In the genomic region with DNA sequence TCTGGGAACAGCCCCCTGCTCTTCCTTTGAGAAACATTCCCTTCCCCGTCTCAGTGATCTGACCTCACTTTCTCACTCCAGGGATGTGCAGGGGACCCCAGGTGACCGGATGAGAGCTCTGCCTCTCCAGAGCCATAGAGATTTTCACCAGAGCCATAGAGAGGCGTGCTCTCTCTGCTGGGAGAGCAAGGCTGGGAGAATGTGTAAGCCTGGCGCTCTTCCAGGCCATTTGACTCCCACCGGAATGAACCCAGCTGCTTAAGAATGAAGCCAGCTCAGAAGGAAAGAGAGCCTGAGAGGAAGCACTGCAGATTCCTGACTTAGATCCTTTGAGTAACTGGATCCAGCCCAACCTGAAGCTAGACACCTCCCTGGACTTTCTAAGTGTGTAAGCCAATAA, we compare ENCODE assay signal across 15 cellular contexts.
DNase-seq lines count a peak whose midpoint lies in the region; ATAC-seq, FAIRE-seq and TF ChIP-seq lines count a peak whose summit lies in the region.
"Had no signal": no experiment of that assay in that cellular context is flagged by ENCODE, and none has a peak within 500 bp of the region (broad histone marks: within the 10 kb centered on the region; RNA-seq: fewer than 3 reads in every experiment).

No MANE protein-coding gene starts in this region.

- CTCF ChIA-PET in OCI-LY7 (lab: Charles Lee; ENCODE audit: unreplicated experiment), result no interaction called here

- ATAC-seq in GM18517 (IDR thresholded peaks at IDR 0.05; ENCODE audit: unreplicated experiment) (no peak), GM18870 (IDR thresholded peaks at IDR 0.05; ENCODE audit: unreplicated experiment) (no peak)
- ATAC-seq: stimulated activated naive CD8-positive, alpha-beta T cell treated with anti-CD3 and anti-CD28 coated beads, Interleukin-15, Interleukin-2, amounts not matched to agents 100 U/mL and 50 U/mL, for 24 hours had no signal

- TF ChIP-seq CTCF in OCI-LY7 (conservative IDR thresholded peaks at IDR 0.05; ENCODE audit: low read length), result no peak

- H2AFZ ChIP-seq in OCI-LY7 (ENCODE audit: low read length), result no peak overlapping the region

- H4K20me1 ChIP-seq in OCI-LY7 (ENCODE audit: insufficient read depth, low read length), result no peaks in the 10 kb centered on the region

- no TSS peak for BruUV-seq in OCI-LY7 (replicated peaks; lab: Mats Ljungman, UMichigan)

- H3K9me3 ChIP-seq in OCI-LY7 (ENCODE audit: low read length), result no peaks in the 10 kb centered on the region
- H3K9me3 ChIP-seq: esophagus squamous epithelium had no signal

- no peaks in the 10 kb centered on the region for H3K79me2 ChIP-seq in OCI-LY7 (ENCODE audit: insufficient read depth, low read depth, low read length)

- FAIRE-seq in RCC 7860 (lab: Jason Lieb, UNC), result no peak

- DNase-seq in H4 (ENCODE audit: low spot score) (peak; percentile 56), RCC 7860 (ENCODE audit: low spot score) (peak; percentile 20), foreskin melanocyte (peak; percentile 13), pulmonary artery endothelial cell (ENCODE audit: low read depth, low spot score) (peak; percentile 20), OCI-LY7 (ENCODE audit: low spot score) (no peak), NCI-H774 (lab: John Stamatoyannopoulos, UW) (no peak)
- DNase-seq: activated CD4-positive, alpha-beta memory T cell treated with anti-CD3 and anti-CD28 coated beads for 36 hours; activated naive CD8-positive, alpha-beta T cell treated with anti-CD3 and anti-CD28 coated beads, Interleukin-2, amount 10 ng/mL, durations not matched to agents 7 days and 5 days; DMS53; esophagus squamous epithelium; NCI-H1092; stimulated activated naive CD8-positive, alpha-beta T cell treated with anti-CD3 and anti-CD28 coated beads, Interleukin-15, Interleukin-2, amounts not matched to agents 100 U/mL and 50 U/mL, for 24 hours had no signal

- no peaks in the 10 kb centered on the region for H3K9me2 ChIP-seq in OCI-LY7 (ENCODE audit: insufficient read depth, low read length)

- H3K36me3 ChIP-seq in OCI-LY7 (ENCODE audit: insufficient read depth, low read length), result no peaks in the 10 kb centered on the region
- H3K36me3 ChIP-seq: esophagus squamous epithelium had no signal

- no peak overlapping the region for H3K4me3 ChIP-seq in OCI-LY7 (ENCODE audit: low read depth, low read length, poor library complexity, severe bottlenecking)
- H3K4me3 ChIP-seq: esophagus squamous epithelium had no signal

- POLR2A ChIA-PET in OCI-LY7 (lab: Charles Lee), result no interaction called here

- H3K4me2 ChIP-seq in OCI-LY7 (ENCODE audit: low read length), result no peak overlapping the region

- H3K4me1 ChIP-seq in OCI-LY7 (ENCODE audit: insufficient read depth, low read length, poor library complexity, severe bottlenecking), result peaks cover 6% of the 10 kb centered on the region

- H3K27ac ChIP-seq in OCI-LY7 (ENCODE audit: low read depth, low read length, poor library complexity, severe bottlenecking), result no peak overlapping the region
- H3K27ac ChIP-seq: esophagus squamous epithelium, RWPE1 had no signal

- intact Hi-C loops in OCI-LY7 (cut with micrococcal nuclease; ENCODE audit: unreplicated experiment), result no loop called here

Comparison
In these comparisons a context has a peak if more than half of its experiments do, and no peak if none do; other contexts are left out.
1. DNase-seq: peak in H4 (single experiment), RCC 7860 (single experiment), foreskin melanocyte (single experiment) and pulmonary artery endothelial cell (single experiment); none in OCI-LY7 (single experiment) and NCI-H774 (single experiment).